16 cellular contexts compared by ENCODE assay signal in genomic region chr5:59102437-59102836, GRCh38.
A peak's percentile ranks its signal among the peaks of the same experiment; 100 is the strongest.
DNase-seq lines count a peak whose midpoint lies in the region; ATAC-seq lines count a peak whose summit lies in the region.
"Had no signal": no experiment of that assay in that cellular context is flagged by ENCODE, and none has a peak within 500 bp of the region (broad histone marks: within the 10 kb centered on the region; RNA-seq: fewer than 3 reads in every experiment).

No MANE protein-coding gene starts in this region.

- no peaks in the 10 kb centered on the region for H3K27me3 ChIP-seq in trophoblast cell (ENCODE audit: insufficient read depth, low read length)
- H3K27me3 ChIP-seq: BLaER1 treated with 17β-estradiol and CSF1 and Interleukin-3, amounts not matched to agents 10 nM and 100 nM had no signal

- no peaks in the 10 kb centered on the region for H3K9me3 ChIP-seq in trophoblast cell (ENCODE audit: insufficient read depth, low read depth, low read length)
- H3K9me3 ChIP-seq: BLaER1 treated with 17β-estradiol and CSF1 and Interleukin-3, amounts not matched to agents 10 nM and 100 nM; HAP-1 had no signal

- H3K79me1 ChIP-seq in trophoblast cell (ENCODE audit: low read length) = peaks cover 7% of the 10 kb centered on the region

- no peak overlapping the region for H3K4me3 ChIP-seq in trophoblast cell (ENCODE audit: low read depth, low read length)
- H3K4me3 ChIP-seq: BLaER1 treated with 17β-estradiol and CSF1 and Interleukin-3, amounts not matched to agents 10 nM and 100 nM; HAP-1 had no signal

- H3K9ac ChIP-seq in trophoblast cell (ENCODE audit: low read length) = no peak overlapping the region
- H3K9ac ChIP-seq: BLaER1 treated with 17β-estradiol and CSF1 and Interleukin-3, amounts not matched to agents 10 nM and 100 nM had no signal

- WGBS in trophoblast cell (ENCODE audit: extremely low coverage, insufficient coverage, insufficient read length) = no CpG with 5 or more reads among the region's 1 CpG

- intact Hi-C loops in activated CD4-positive, alpha-beta T cell treated with anti-CD3 and anti-CD28 coated beads, Interleukin-2, amount 10 ng/mL, durations not matched to agents 24 days and 14 days (cut with micrococcal nuclease) = no loop called here

- DNase-seq in activated CD4-positive, alpha-beta T cell treated with anti-CD3 and anti-CD28 coated beads, Interleukin-2, amount 10 ng/mL, durations not matched to agents 24 days and 14 days = no peak
- DNase-seq in activated CD4-positive, alpha-beta T cell treated with anti-CD3 and anti-CD28 coated beads for 1 hour = no peak
- no peak for DNase-seq in stimulated activated naive CD8-positive, alpha-beta T cell treated with anti-CD3 and anti-CD28 coated beads, Interleukin-15, Interleukin-2, amounts not matched to agents 100 U/mL and 50 U/mL, for 24 hours
- DNase-seq in stimulated activated naive CD8-positive, alpha-beta T cell treated with anti-CD3 and anti-CD28 coated beads, Interleukin-15, amount 100 ng/mL, for 72 hours = no peak
- no peak for DNase-seq in trophoblast cell
- DNase-seq in activated naive CD4-positive, alpha-beta T cell treated with Interleukin-2 at 50 U/mL for 16 hours = no peak
- DNase-seq: 8988T; ACHN; Calu3; CD4-positive, CD25-positive, alpha-beta regulatory T cell; DMS 273 treated with DMSO at 0.1 percent for 48 hours; DMS79 treated with DMSO at 0.1 percent for 48 hours; EL had no signal

- H3K9me3 Mint-ChIP-seq in activated CD4-positive, alpha-beta T cell treated with anti-CD3 and anti-CD28 coated beads, Interleukin-2, amount 10 ng/mL, durations not matched to agents 24 days and 14 days = peaks cover 12% of the 10 kb centered on the region
- peaks cover 0 to 11% of the 10 kb centered on the region in 2 donors for H3K9me3 Mint-ChIP-seq in stimulated activated naive CD8-positive, alpha-beta T cell treated with anti-CD3 and anti-CD28 coated beads, Interleukin-15, amount 100 ng/mL, for 72 hours

- no peak overlapping the region for H3K4me3 Mint-ChIP-seq in activated CD4-positive, alpha-beta T cell treated with anti-CD3 and anti-CD28 coated beads, Interleukin-2, amount 10 ng/mL, durations not matched to agents 24 days and 14 days
- H3K4me3 Mint-ChIP-seq in stimulated activated naive CD8-positive, alpha-beta T cell treated with anti-CD3 and anti-CD28 coated beads, Interleukin-15, amount 100 ng/mL, for 72 hours = no peak overlapping the region
- H3K4me3 Mint-ChIP-seq: CD4-positive, CD25-positive, alpha-beta regulatory T cell had no signal

- peak overlapping the region; percentile 30 for H4K12ac ChIP-seq in trophoblast cell (ENCODE audit: low read depth, low read length)

- H3K4me1 Mint-ChIP-seq in activated CD4-positive, alpha-beta T cell treated with anti-CD3 and anti-CD28 coated beads, Interleukin-2, amount 10 ng/mL, durations not matched to agents 24 days and 14 days = peaks cover 59% of the 10 kb centered on the region
- H3K4me1 Mint-ChIP-seq in stimulated activated naive CD8-positive, alpha-beta T cell treated with anti-CD3 and anti-CD28 coated beads, Interleukin-15, amount 100 ng/mL, for 72 hours = peaks cover 46% of the 10 kb centered on the region

- H2AK5ac ChIP-seq in trophoblast cell (ENCODE audit: low read length) = peak overlapping the region; percentile 37

- no peaks in the 10 kb centered on the region for H3K79me2 ChIP-seq in trophoblast cell (ENCODE audit: control insufficient read depth, insufficient read depth, low read length, poor library complexity)

- H3K36me3 Mint-ChIP-seq in activated CD4-positive, alpha-beta T cell treated with anti-CD3 and anti-CD28 coated beads, Interleukin-2, amount 10 ng/mL, durations not matched to agents 24 days and 14 days (ENCODE audit: low read depth) = peaks cover 1% of the 10 kb centered on the region
- H3K36me3 Mint-ChIP-seq: CD4-positive, CD25-positive, alpha-beta regulatory T cell had no signal

- peak overlapping the region; percentile 83 for H2BK120ac ChIP-seq in trophoblast cell (ENCODE audit: insufficient read depth, low read length, poor library complexity)

- H3K23ac ChIP-seq in trophoblast cell (ENCODE audit: low read length) = no peak overlapping the region

- peak overlapping the region; percentile 84 for H2BK12ac ChIP-seq in trophoblast cell (ENCODE audit: low read length)

- H3K27ac Mint-ChIP-seq in activated CD4-positive, alpha-beta T cell treated with anti-CD3 and anti-CD28 coated beads, Interleukin-2, amount 10 ng/mL, durations not matched to agents 24 days and 14 days = peak overlapping the region; percentile 17
- no peak overlapping the region for H3K27ac Mint-ChIP-seq in stimulated activated naive CD8-positive, alpha-beta T cell treated with anti-CD3 and anti-CD28 coated beads, Interleukin-15, amount 100 ng/mL, for 72 hours
- H3K27ac Mint-ChIP-seq: CD4-positive, CD25-positive, alpha-beta regulatory T cell had no signal

- no peak overlapping the region for H3K4me2 ChIP-seq in trophoblast cell (ENCODE audit: low read length)

- peak overlapping the region; percentile 47 for H4K91ac ChIP-seq in trophoblast cell (ENCODE audit: low read depth, low read length)

- no peaks in the 10 kb centered on the region for H3K36me3 ChIP-seq in trophoblast cell (ENCODE audit: control insufficient read depth in 1 of 2, insufficient read depth in 2 of 2, low read length in 2 of 2)
- H3K36me3 ChIP-seq: BLaER1 treated with 17β-estradiol and CSF1 and Interleukin-3, amounts not matched to agents 10 nM and 100 nM; HAP-1 had no signal

- peaks cover 5% of the 10 kb centered on the region in 2 experiments for H3K4me1 ChIP-seq in trophoblast cell (ENCODE audit: control insufficient read depth in 1 of 2, insufficient read depth in 2 of 2, low read length in 2 of 2)
- H3K4me1 ChIP-seq: HAP-1 had no signal

- no peak overlapping the region for H3K18ac ChIP-seq in trophoblast cell (ENCODE audit: low read length)

- peak; percentile 75 for ATAC-seq in stimulated activated naive CD8-positive, alpha-beta T cell treated with anti-CD3 and anti-CD28 coated beads, Interleukin-15, Interleukin-2, amounts not matched to agents 100 U/mL and 50 U/mL, for 24 hours
- no peak for ATAC-seq in stimulated activated naive CD8-positive, alpha-beta T cell treated with anti-CD3 and anti-CD28 coated beads, Interleukin-15, amount 100 ng/mL, for 72 hours
- no peak for ATAC-seq in HG02610 (IDR thresholded peaks at IDR 0.05; ENCODE audit: unreplicated experiment)

- no peaks in the 10 kb centered on the region for H3K27me3 Mint-ChIP-seq in activated CD4-positive, alpha-beta T cell treated with anti-CD3 and anti-CD28 coated beads, Interleukin-2, amount 10 ng/mL, durations not matched to agents 24 days and 14 days
- no peaks in the 10 kb centered on the region for H3K27me3 Mint-ChIP-seq in stimulated activated naive CD8-positive, alpha-beta T cell treated with anti-CD3 and anti-CD28 coated beads, Interleukin-15, amount 100 ng/mL, for 72 hours
- H3K27me3 Mint-ChIP-seq: CD4-positive, CD25-positive, alpha-beta regulatory T cell had no signal

- no peak overlapping the region for H2AFZ ChIP-seq in trophoblast cell (ENCODE audit: insufficient read depth, low read length, poor library complexity)

- H3K14ac ChIP-seq in trophoblast cell (ENCODE audit: low read length) = peak overlapping the region; percentile 82

- no peak overlapping the region for H4K8ac ChIP-seq in trophoblast cell (ENCODE audit: low read depth, low read length)

- H3K4ac ChIP-seq in trophoblast cell (ENCODE audit: low read depth, low read length) = no peak overlapping the region

- H3K27ac ChIP-seq in trophoblast cell (ENCODE audit: low read depth, low read length) = no peak overlapping the region
- H3K27ac ChIP-seq: BLaER1 treated with 17β-estradiol and CSF1 and Interleukin-3, amounts not matched to agents 10 nM and 100 nM had no signal

- peak overlapping the region; percentile 84 for H2BK5ac ChIP-seq in trophoblast cell (ENCODE audit: low read depth, low read length, poor library complexity)
